Comparison of ENCODE assay signal across 25 cellular contexts in the genomic region with DNA sequence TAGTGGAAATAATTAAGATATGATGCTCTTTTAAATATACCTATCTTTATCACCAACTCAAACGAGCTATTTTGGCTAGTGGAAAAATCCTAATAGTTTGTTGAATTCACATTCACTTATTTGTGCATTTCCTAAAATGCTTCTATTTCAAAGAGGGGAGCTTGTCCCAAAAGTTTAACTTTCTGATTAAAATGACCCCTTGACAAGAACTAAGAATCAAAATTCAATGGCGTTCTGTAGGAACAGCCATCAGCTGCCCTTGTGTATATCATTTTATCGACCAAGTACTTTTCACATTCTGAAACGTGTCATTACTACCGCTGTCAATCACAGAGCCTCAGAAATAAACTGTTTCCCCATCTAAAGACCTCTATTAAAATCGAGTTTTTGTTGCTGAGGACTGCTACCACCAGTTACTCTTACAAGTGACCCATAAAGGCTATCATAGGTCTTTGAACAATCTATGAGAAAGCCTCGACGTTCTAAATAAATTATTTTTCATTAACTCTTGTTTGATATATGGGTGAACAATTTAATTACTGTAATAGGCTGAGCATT. TPM values are rescaled to one million over a fixed set of nuclear protein-coding genes. Genes with fewer than 3 reads are reported as not detected.
A peak's percentile ranks its signal among the peaks of the same experiment; 100 is the strongest.
DNase-seq lines count a peak whose midpoint lies in the region; ATAC-seq, FAIRE-seq and TF ChIP-seq lines count a peak whose summit lies in the region.
"Had no signal": no experiment of that assay in that cellular context is flagged by ENCODE, and none has a peak within 500 bp of the region (broad histone marks: within the 10 kb centered on the region; RNA-seq: fewer than 3 reads in every experiment).

No MANE protein-coding gene starts in this region.

- no peaks in the 10 kb centered on the region for H3K4me1 Mint-ChIP-seq in astrocyte (ENCODE audit: low read depth, unreplicated experiment)
- H3K4me1 Mint-ChIP-seq in natural killer cell: peaks cover 11 to 21% of the 10 kb centered on the region in 2 donors

- CTCF ChIA-PET in HEK293 (lab: Yijun Ruan, JAX): interaction anchor here (0.5 to 5.1 kb wide), 9 partner anchors 8 to 923 kb away, joined by 3 to 56 read pairs (median 4); no protein-coding TSS in a partner anchor

- peaks cover 33% of the 10 kb centered on the region for H3K79me2 ChIP-seq in astrocyte (ENCODE audit: insufficient read depth, low read length)
- H3K79me2 ChIP-seq: hepatocyte had no signal

- peaks cover 17% of the 10 kb centered on the region for H4K20me1 ChIP-seq in astrocyte (ENCODE audit: insufficient read depth, low read length)

- POLR2A ChIA-PET in HEK293 (lab: Yijun Ruan, JAX): no interaction called here

- WGBS in ovary, 3 donors: 13 to 14% (median 13%) methylated on average over 8 of the region's 8 CpGs

- H3K27ac Mint-ChIP-seq in astrocyte (ENCODE audit: unreplicated experiment) (no peak overlapping the region), natural killer cell (peak overlapping the region in 1 of 2 donors; percentile 71)

- H3K4me3 Mint-ChIP-seq in astrocyte (ENCODE audit: unreplicated experiment) (no peak overlapping the region), natural killer cell (peak overlapping the region; percentile 60)

- H3K9me3 ChIP-seq in HEK293 (ENCODE audit: control insufficient read depth, insufficient read depth, low read depth, low read length) (no peaks in the 10 kb centered on the region), astrocyte (ENCODE audit: insufficient read depth, low read depth, low read length) (no peaks in the 10 kb centered on the region), ovary (no peaks in the 10 kb centered on the region)
- H3K9me3 ChIP-seq: ascending aorta, colonic mucosa, MG63, prostate gland had no signal

- DNase-seq in DMS53 (lab: John Stamatoyannopoulos, UW) (peak; percentile 39), DMS53 treated with DMSO at 0.1 percent for 48 hours (lab: John Stamatoyannopoulos, UW; ENCODE audit: unreplicated experiment) (no peak), astrocyte (ENCODE audit: low read depth) (no peak), natural killer cell (no peak), ovary (no peak)
- DNase-seq: activated CD4-positive, alpha-beta T cell treated with anti-CD3 and anti-CD28 coated beads for 1 hour; activated gamma-delta T cell; colonic mucosa; GOT3; MG63; NCI-H146; NCI-H774; SIG-M5; stimulated activated CD4-positive, alpha-beta T cell treated with anti-CD3 and anti-CD28 coated beads, Interleukin-4, amount 100 ng/mL, for 24 hours had no signal

- peaks cover 11% of the 10 kb centered on the region for H3K27me3 ChIP-seq in astrocyte (ENCODE audit: insufficient read depth, low read length)
- peaks cover 3% of the 10 kb centered on the region for H3K27me3 ChIP-seq in ovary
- H3K27me3 ChIP-seq: ascending aorta had no signal

- ATAC-seq in natural killer cell (no peak), HG03354 (IDR thresholded peaks at IDR 0.05; ENCODE audit: poor library complexity, severe bottlenecking, unreplicated experiment) (no peak), GM21717 (IDR thresholded peaks at IDR 0.05; ENCODE audit: unreplicated experiment) (no peak)
- ATAC-seq: GM12878 had no signal

- H3K4me1 ChIP-seq in HEK293 (ENCODE audit: control insufficient read depth, insufficient read depth, low read length): no peaks in the 10 kb centered on the region
- peaks cover 15% of the 10 kb centered on the region for H3K4me1 ChIP-seq in astrocyte (ENCODE audit: insufficient read depth, low read length)
- peaks cover 5% of the 10 kb centered on the region for H3K4me1 ChIP-seq in ovary (ENCODE audit: insufficient read depth)
- H3K4me1 ChIP-seq: prostate gland had no signal

- no peak for TF ChIP-seq POLR2A in ovary (IDR thresholded peaks at IDR 0.05)

- H3K4me3 ChIP-seq in HEK293 (ENCODE audit: low read depth, low read length) (no peak overlapping the region), astrocyte (ENCODE audit: insufficient read depth, low read depth, low read length) (no peak overlapping the region), ovary (no peak overlapping the region)
- H3K4me3 ChIP-seq: colonic mucosa, GM12878, hepatocyte, lung, MG63, prostate gland had no signal

- TF ChIP-seq CTCF in HEK293 (tag by site-specific recombination; IDR thresholded peaks at IDR 0.05) (no peak), astrocyte (IDR thresholded peaks at IDR 0.05; ENCODE audit: insufficient read depth, low read depth, low read length) (no peak), natural killer cell (IDR thresholded peaks at IDR 0.05) (no peak), ovary (IDR thresholded peaks at IDR 0.05) (no peak)

- H3K9me3 Mint-ChIP-seq in astrocyte (ENCODE audit: unreplicated experiment): peaks cover 3% of the 10 kb centered on the region
- no peaks in the 10 kb centered on the region for H3K9me3 Mint-ChIP-seq in natural killer cell

- peaks cover 57% of the 10 kb centered on the region for H3K27me3 Mint-ChIP-seq in astrocyte (ENCODE audit: low read depth, unreplicated experiment)
- H3K27me3 Mint-ChIP-seq in natural killer cell (ENCODE audit: low read depth in 2 of 2): peaks cover 55 to 58% of the 10 kb centered on the region in 2 donors

- H3K36me3 ChIP-seq in HEK293 (ENCODE audit: control insufficient read depth in 2 of 2, insufficient read depth in 1 of 2, low read length in 2 of 2) (no peaks in the 10 kb centered on the region), astrocyte (ENCODE audit: insufficient read depth, low read length) (no peaks in the 10 kb centered on the region), ovary (no peaks in the 10 kb centered on the region)
- H3K36me3 ChIP-seq: ascending aorta; BLaER1 treated with 17β-estradiol and CSF1 and Interleukin-3, amounts not matched to agents 10 nM and 100 nM; colonic mucosa; MG63; prostate gland had no signal

- FAIRE-seq in astrocyte (lab: Jason Lieb, UNC): no peak
- FAIRE-seq: GM12878, GM19239 had no signal

- H3K27ac ChIP-seq in HEK293 (ENCODE audit: extremely low read depth, low read depth, low read length) (no peak overlapping the region), astrocyte (ENCODE audit: low read depth, low read length) (no peak overlapping the region), ovary (no peak overlapping the region)
- H3K27ac ChIP-seq: ascending aorta; BLaER1 treated with 17β-estradiol and CSF1 and Interleukin-3, amounts not matched to agents 10 nM and 100 nM; colonic mucosa; hepatocyte; prostate gland; skin epidermis had no signal

- H3K4me2 ChIP-seq in astrocyte (ENCODE audit: low read length): peak overlapping the region; percentile 93

- H3K9ac ChIP-seq in astrocyte (ENCODE audit: low read length): peak overlapping the region; percentile 71

- H3K36me3 Mint-ChIP-seq in astrocyte (ENCODE audit: low read depth, unreplicated experiment): no peaks in the 10 kb centered on the region
- peaks cover 8% of the 10 kb centered on the region for H3K36me3 Mint-ChIP-seq in natural killer cell

- TF ChIP-seq EP300 in ovary (IDR thresholded peaks at IDR 0.05): no peak

- intact Hi-C loops in natural killer cell (cut with micrococcal nuclease) (loop anchor here (10.0 kb wide), 1 partner anchor 375 kb away; no protein-coding TSS in a partner anchor), ovary (cut with DNase I) (no loop called here)

- no peak overlapping the region for H2AFZ ChIP-seq in astrocyte (ENCODE audit: low read depth, low read length)
- H2AFZ ChIP-seq: hepatocyte had no signal

TF ChIP-seq in HEK293, 187 proteins besides CTCF, POLR2A, EP300 and RAD21:
- no peak for TF ChIP-seq ZNF843 (tag by site-specific recombination; IDR thresholded peaks at IDR 0.05)
- TF ChIP-seq, protein P1, sequence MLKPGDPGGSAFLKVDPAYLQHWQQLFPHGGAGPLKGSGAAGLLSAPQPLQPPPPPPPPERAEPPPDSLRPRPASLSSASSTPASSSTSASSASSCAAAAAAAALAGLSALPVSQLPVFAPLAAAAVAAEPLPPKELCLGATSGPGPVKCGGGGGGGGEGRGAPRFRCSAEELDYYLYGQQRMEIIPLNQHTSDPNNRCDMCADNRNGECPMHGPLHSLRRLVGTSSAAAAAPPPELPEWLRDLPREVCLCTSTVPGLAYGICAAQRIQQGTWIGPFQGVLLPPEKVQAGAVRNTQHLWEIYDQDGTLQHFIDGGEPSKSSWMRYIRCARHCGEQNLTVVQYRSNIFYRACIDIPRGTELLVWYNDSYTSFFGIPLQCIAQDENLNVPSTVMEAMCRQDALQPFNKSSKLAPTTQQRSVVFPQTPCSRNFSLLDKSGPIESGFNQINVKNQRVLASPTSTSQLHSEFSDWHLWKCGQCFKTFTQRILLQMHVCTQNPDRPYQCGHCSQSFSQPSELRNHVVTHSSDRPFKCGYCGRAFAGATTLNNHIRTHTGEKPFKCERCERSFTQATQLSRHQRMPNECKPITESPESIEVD (tag by site-specific recombination; IDR thresholded peaks at IDR 0.05): 0 out of 2 replicates have a peak, but pooled peaks have one; percentile 22

RNA-seq across cellular contexts. Expression of a gene that starts 1.5 kb away (rescaled TPM):
- 13.5 and 16.9 TPM in 2 replicates for total RNA-seq in astrocyte
- under 1 TPM; 0.31 to 0.63 (median 0.41) TPM for total RNA-seq in natural killer cell
- under 1 TPM; 0.08 to 0.73 (median 0.11) TPM for total RNA-seq in ovary
- polyA plus RNA-seq in ovary: under 1 TPM in 1 of 2 donors, not detected in 1; 0.18 TPM
- total RNA-seq: GM12878 had no signal
- polyA plus RNA-seq: GM12878 had no signal

RNA-seq across cellular contexts. Expression of a gene that starts 48.1 kb away (rescaled TPM):
- total RNA-seq in astrocyte (475 and 524 TPM in 2 replicates), natural killer cell (100 to 1,000 TPM; 364 to 423 (median 391) TPM), ovary (1,000 to 10,000 TPM in 2 of 7 donors, 100 to 1,000 TPM in 5; 648 to 1,276 (median 885) TPM)
- 1,000 to 10,000 TPM; 1,240 to 1,776 TPM for polyA plus RNA-seq in ovary
